ENCODE assay signal across 20 cellular contexts in genomic region chrX:68932611-68933010, GRCh38.
DNase-seq lines count a peak whose midpoint lies in the region; ATAC-seq, FAIRE-seq and TF ChIP-seq lines count a peak whose summit lies in the region.
"Had no signal": no experiment of that assay in that cellular context is flagged by ENCODE, and none has a peak within 500 bp of the region (broad histone marks: within the 10 kb centered on the region; RNA-seq: fewer than 3 reads in every experiment).

No MANE protein-coding gene starts in this region.

- POLR2A ChIA-PET in endothelial cell of umbilical vein (lab: Charles Lee), result no interaction called here

- H4K20me1 ChIP-seq in endothelial cell of umbilical vein (replicated peaks; ENCODE audit: control insufficient read depth, extremely low read depth, insufficient read depth, low read length), result no peaks in the 10 kb centered on the region

- no TSS peak for BruUV-seq in endothelial cell of umbilical vein (replicated peaks; lab: Mats Ljungman, UMichigan)

- no peak for FAIRE-seq in endothelial cell of umbilical vein (lab: Jason Lieb, UNC)
- FAIRE-seq: GM12878 had no signal

- ATAC-seq in right lobe of liver, result peak in 3 of 4 donors; percentile 31 to 50 (median 32)
- ATAC-seq: activated CD8-positive, alpha-beta T cell treated with anti-CD3 and anti-CD28 coated beads, Interleukin-2, amount 10 ng/mL, durations not matched to agents 7 days and 5 days; activated T-cell treated with anti-CD3 and anti-CD28 coated beads, Interleukin-2, amount 50 U/mL, for 72 hours; GM12878; WTC11 had no signal

- no peaks in the 10 kb centered on the region for H3K79me2 ChIP-seq in endothelial cell of umbilical vein (ENCODE audit: control insufficient read depth, insufficient read depth, low read length)

- H3K9me1 ChIP-seq in endothelial cell of umbilical vein (replicated peaks; ENCODE audit: control insufficient read depth, extremely low read depth, insufficient read depth, low read length), result no peaks in the 10 kb centered on the region

- H3K27me3 ChIP-seq in endothelial cell of umbilical vein (ENCODE audit: control insufficient read depth in 2 of 2, insufficient read depth in 2 of 2, low read length in 2 of 2), result no peaks in the 10 kb centered on the region
- H3K27me3 ChIP-seq in right lobe of liver, result no peaks in the 10 kb centered on the region
- no peaks in the 10 kb centered on the region for H3K27me3 ChIP-seq in sigmoid colon

- H3K4me3 ChIP-seq in LNCaP clone FGC (ENCODE audit: low read depth, low read length) (no peak overlapping the region), endothelial cell of umbilical vein (replicated peaks in 1 of 3; ENCODE audit: insufficient read depth in 1 of 3, low read depth in 1 of 3, low read length in 3 of 3) (no peak overlapping the region), right lobe of liver (no peak overlapping the region), sigmoid colon (no peak overlapping the region)
- H3K4me3 ChIP-seq: GM12878 had no signal

- H3K9ac ChIP-seq in endothelial cell of umbilical vein (replicated peaks; ENCODE audit: extremely low read depth, insufficient read depth, low read length), result no peak overlapping the region

- peaks cover 31% of the 10 kb centered on the region for H3K4me1 ChIP-seq in endothelial cell of umbilical vein (ENCODE audit: control insufficient read depth, extremely low read depth, insufficient read depth, low read length)
- no peaks in the 10 kb centered on the region for H3K4me1 ChIP-seq in right lobe of liver
- peaks cover 0 to 10% (median 7%) of the 10 kb centered on the region in 4 donors for H3K4me1 ChIP-seq in sigmoid colon

- H3K36me3 ChIP-seq in endothelial cell of umbilical vein (ENCODE audit: control insufficient read depth in 2 of 2, extremely low read depth in 1 of 2, insufficient read depth in 2 of 2, low read length in 2 of 2) (no peaks in the 10 kb centered on the region), right lobe of liver (no peaks in the 10 kb centered on the region), sigmoid colon (no peaks in the 10 kb centered on the region)

- no peak for TF ChIP-seq EP300 in sigmoid colon (IDR thresholded peaks at IDR 0.05)

- WGBS in right lobe of liver (ENCODE audit: insufficient coverage, low coverage, low lambda C conversion rate, missing lambda C conversion rate), result 46% methylated on average over 4 of the region's 4 CpGs
- WGBS in sigmoid colon, 2 donors, result 81 to 83% methylated on average over 4 of the region's 4 CpGs

- intact Hi-C loops in endothelial cell of umbilical vein (cut with micrococcal nuclease), result loop anchor here (5.0 kb wide), 1 partner anchor 105 kb away; the partner anchor contains the start of gene EFNB1
- intact Hi-C loops in right lobe of liver (cut with DNase I), result no loop called here
- intact Hi-C loops in sigmoid colon (cut with DNase I), result no loop called here

- DNase-seq in LNCaP clone FGC (ENCODE audit: low read depth), result peak; percentile 19
- DNase-seq in endothelial cell of umbilical vein (ENCODE audit: low read depth, low spot score), result peak; percentile 75
- no peak for DNase-seq in right lobe of liver
- DNase-seq in sigmoid colon, result peak; percentile 11
- DNase-seq in iPS-NIHi7 (ENCODE audit: extremely low spot score), result no peak
- DNase-seq in amniotic stem cell (lab: John Stamatoyannopoulos, UW), result no peak
- DNase-seq in cerebellar nuclear complex (lab: John Stamatoyannopoulos, UW), result no peak
- DNase-seq in ecto neural progenitor cell (ENCODE audit: low spot score), result no peak
- DNase-seq: activated CD8-positive, alpha-beta T cell treated with anti-CD3 and anti-CD28 coated beads, Interleukin-2, amount 10 ng/mL, durations not matched to agents 7 days and 5 days; activated naive CD8-positive, alpha-beta T cell treated with anti-CD3 and anti-CD28 coated beads, Interleukin-2, amount 10 ng/mL, durations not matched to agents 7 days and 5 days; activated T-cell treated with anti-CD3 and anti-CD28 coated beads, Interleukin-2, amount 50 U/mL, for 72 hours; caudate nucleus; endodermal cell; naive B cell; NCI-H1436; NCI-H345; SHP77 treated with DMSO at 0.1 percent for 48 hours; stimulated activated CD4-positive, alpha-beta T cell treated with anti-CD3 and anti-CD28 coated beads, Interleukin-2, amount 100 ng/mL, for 24 hours had no signal

- TF ChIP-seq POLR2A in endothelial cell of umbilical vein (IDR thresholded peaks at IDR 0.05; ENCODE audit: low read depth, low read length) (no peak), right lobe of liver (IDR thresholded peaks at IDR 0.05) (no peak), sigmoid colon (IDR thresholded peaks at IDR 0.05) (no peak)

- dilution Hi-C loops in endothelial cell of umbilical vein (cut with MboI; ENCODE audit: extremely low pct_ligation_motif_present, low sequenced_read_pairs), result no loop called here

- CTCF ChIA-PET in endothelial cell of umbilical vein (lab: Charles Lee), result interaction anchor here (1.1 kb wide), 1 partner anchor 104 kb away, joined by 3 read pairs; the partner anchor contains the start of gene EFNB1

- peak overlapping the region; percentile 11 for H3K4me2 ChIP-seq in endothelial cell of umbilical vein (ENCODE audit: insufficient read depth, low read length)

- TF ChIP-seq CTCF in LNCaP clone FGC (IDR thresholded peaks at IDR 0.05; ENCODE audit: control insufficient read depth, extremely low read depth, insufficient read depth) (no peak), endothelial cell of umbilical vein (IDR thresholded peaks at IDR 0.05; ENCODE audit: extremely low read depth in 1 of 2, insufficient read depth in 1 of 2, low read depth in 1 of 2, low read length in 2 of 2) (no peak), right lobe of liver (IDR thresholded peaks at IDR 0.05) (no peak), sigmoid colon (IDR thresholded peaks at IDR 0.05) (no peak)

- no peak overlapping the region for H2AFZ ChIP-seq in endothelial cell of umbilical vein (ENCODE audit: low read depth, low read length)

- H3K27ac ChIP-seq in endothelial cell of umbilical vein (ENCODE audit: insufficient read depth, low read depth, low read length) (peak overlapping the region; percentile 5), right lobe of liver (no peak overlapping the region), sigmoid colon (no peak overlapping the region)

- H3K9me3 ChIP-seq in endothelial cell of umbilical vein (replicated peaks; ENCODE audit: control insufficient read depth, insufficient read depth, low read length) (no peaks in the 10 kb centered on the region), right lobe of liver (no peaks in the 10 kb centered on the region), sigmoid colon (no peaks in the 10 kb centered on the region)

TF ChIP-seq in endothelial cell of umbilical vein, 7 proteins besides CTCF, POLR2A, EP300 and RAD21:
- TF ChIP-seq POLR2AphosphoS5 (IDR thresholded peaks at IDR 0.05; ENCODE audit: insufficient read depth, low read depth, low read length) (no peak), JUN (IDR thresholded peaks at IDR 0.05; ENCODE audit: borderline replicate concordance, insufficient read depth, insufficient read length, low read depth) (no peak), GATA2 (IDR thresholded peaks at IDR 0.05; ENCODE audit: insufficient read depth, insufficient read length, low read depth, low read length) (no peak), FOS (IDR thresholded peaks at IDR 0.05; ENCODE audit: borderline replicate concordance, insufficient read depth, low read length) (no peak), MYC (IDR thresholded peaks at IDR 0.05; ENCODE audit: low read depth, low read length) (no peak), EZH2 (IDR thresholded peaks at IDR 0.05; ENCODE audit: borderline replicate concordance, low read depth, low read length, severe bottlenecking) (no peak)
- TF ChIP-seq, protein P1, sequence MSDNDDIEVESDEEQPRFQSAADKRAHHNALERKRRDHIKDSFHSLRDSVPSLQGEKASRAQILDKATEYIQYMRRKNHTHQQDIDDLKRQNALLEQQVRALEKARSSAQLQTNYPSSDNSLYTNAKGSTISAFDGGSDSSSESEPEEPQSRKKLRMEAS (IDR thresholded peaks at IDR 0.05; ENCODE audit: insufficient read depth, insufficient read length), result no peak

Comparison
In these comparisons a context has a peak if more than half of its experiments do, and no peak if none do; other contexts are left out.
1. DNase-seq: peak in LNCaP clone FGC (single experiment), endothelial cell of umbilical vein (single experiment) and sigmoid colon (single experiment); none in right lobe of liver (0 of 3), iPS-NIHi7 (single experiment), amniotic stem cell (single experiment), cerebellar nuclear complex (0 of 2) and ecto neural progenitor cell (single experiment).